16 cellular contexts compared by ENCODE assay signal in the genomic region with DNA sequence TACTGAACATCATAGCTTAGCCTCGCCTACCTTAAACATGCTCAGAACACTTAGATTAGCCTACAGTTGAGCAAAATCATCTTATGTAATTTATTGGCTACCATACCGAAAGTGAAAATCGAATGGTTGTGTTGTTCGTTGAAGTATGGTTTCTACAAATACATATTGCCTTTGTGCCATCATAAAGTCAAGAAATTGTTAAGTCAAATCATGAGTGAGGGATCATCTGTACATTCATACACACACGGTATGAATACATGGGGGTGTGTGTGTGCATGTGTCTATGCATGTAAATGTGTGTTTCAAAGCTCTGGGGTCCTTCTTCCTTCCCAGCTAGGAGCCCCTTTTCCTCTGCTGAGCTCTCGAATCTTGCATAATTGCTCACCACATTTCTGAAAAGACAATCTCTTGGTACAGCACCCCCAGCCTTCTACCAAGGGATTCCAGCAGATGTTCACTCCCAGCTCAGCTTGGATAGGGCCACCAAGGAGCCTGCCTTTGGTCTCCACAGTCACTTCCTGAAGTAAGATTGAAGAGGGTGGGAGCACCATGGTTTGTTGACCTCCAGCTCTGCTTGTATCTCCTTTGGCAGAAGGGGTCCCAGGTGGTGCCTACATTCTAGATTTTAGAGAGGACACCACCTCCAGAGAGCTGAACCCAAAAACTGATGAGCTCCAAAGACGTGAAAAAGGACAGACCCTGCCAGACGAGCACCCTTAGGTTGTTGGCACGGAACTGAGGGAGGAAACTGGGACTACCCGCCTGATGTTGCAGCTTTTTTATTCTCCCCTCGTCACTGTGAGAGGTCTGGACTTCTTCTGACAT.
A peak's percentile ranks its signal among the peaks of the same experiment; 100 is the strongest.
DNase-seq lines count a peak whose midpoint lies in the region; ATAC-seq and TF ChIP-seq lines count a peak whose summit lies in the region.
"Had no signal": no experiment of that assay in that cellular context is flagged by ENCODE, and none has a peak within 500 bp of the region (broad histone marks: within the 10 kb centered on the region; RNA-seq: fewer than 3 reads in every experiment).

No MANE protein-coding gene starts in this region.

- peaks cover 10 to 14% of the 10 kb centered on the region in 2 donors for H3K4me1 ChIP-seq in duodenal mucosa (ENCODE audit: control insufficient read depth in 1 of 2, insufficient read depth in 2 of 2, low read length in 2 of 2)

- H3K27me3 ChIP-seq in duodenal mucosa (ENCODE audit: control insufficient read depth in 1 of 2, insufficient read depth in 2 of 2, low read length in 2 of 2), result no peaks in the 10 kb centered on the region
- H3K27me3 ChIP-seq: spleen had no signal

- peaks cover 13% of the 10 kb centered on the region for H3K36me3 Mint-ChIP-seq in nephron (ENCODE audit: low read depth)

- peak overlapping the region in 2 of 3 experiments; percentile 4 to 48 for H3K4me3 Mint-ChIP-seq in nephron
- H3K4me3 Mint-ChIP-seq: naive thymus-derived CD4-positive, alpha-beta T cell had no signal

- no peak overlapping the region for H3K27ac ChIP-seq in duodenal mucosa (ENCODE audit: low read depth, low read length)

- H3K36me3 ChIP-seq in duodenal mucosa (ENCODE audit: control insufficient read depth in 1 of 2, insufficient read depth in 2 of 2, low read length in 2 of 2), result no peaks in the 10 kb centered on the region
- H3K36me3 ChIP-seq: spleen had no signal

- H3K27me3 Mint-ChIP-seq in nephron (ENCODE audit: low read depth), result no peaks in the 10 kb centered on the region

- peak overlapping the region; percentile 96 to 99 (median 97) for H3K27ac Mint-ChIP-seq in nephron
- H3K27ac Mint-ChIP-seq: naive thymus-derived CD4-positive, alpha-beta T cell had no signal

- H3K9ac ChIP-seq in duodenal mucosa (ENCODE audit: low read depth in 1 of 2, low read length in 2 of 2), result peak overlapping the region; percentile 6 to 40

- H3K4me1 Mint-ChIP-seq in nephron, result peaks cover 70% of the 10 kb centered on the region

- no peaks in the 10 kb centered on the region for H3K9me3 ChIP-seq in duodenal mucosa (ENCODE audit: control insufficient read depth in 1 of 2, low read length in 2 of 2)

- H3K4me3 ChIP-seq in AG10803 (ENCODE audit: low read length), result no peak overlapping the region
- peak overlapping the region; percentile 25 to 26 for H3K4me3 ChIP-seq in duodenal mucosa (ENCODE audit: low read depth in 1 of 2, low read length in 2 of 2)
- H3K4me3 ChIP-seq: K562, spleen had no signal

- peak; percentile 12 for ATAC-seq in HG02798 (IDR thresholded peaks at IDR 0.05; ENCODE audit: poor library complexity, unreplicated experiment)
- ATAC-seq in HG02588 (IDR thresholded peaks at IDR 0.05; ENCODE audit: unreplicated experiment), result no peak
- ATAC-seq: HCT116; K562; naive thymus-derived CD4-positive, alpha-beta T cell had no signal

- H3K9me3 Mint-ChIP-seq in nephron, result peaks cover 14% of the 10 kb centered on the region

- DNase-seq in AG10803 (ENCODE audit: low read depth), result peak; percentile 13
- no peak for DNase-seq in NCI-H526 (lab: John Stamatoyannopoulos, UW)
- no peak for DNase-seq in GDM1 (lab: John Stamatoyannopoulos, UW)
- DNase-seq in SW 1271 (lab: John Stamatoyannopoulos, UW), result no peak
- DNase-seq: activated CD4-positive, CD25-positive, alpha-beta regulatory T cell; activated T-cell treated with anti-CD3 and anti-CD28 coated beads, Interleukin-2, amount 50 U/mL, for 1 hour; amniotic stem cell; naive thymus-derived CD4-positive, alpha-beta T cell; NCI-H146; spleen had no signal

- TF ChIP-seq CTCF in AG10803 (conservative IDR thresholded peaks at IDR 0.05; ENCODE audit: low read length) (no peak), nephron (IDR thresholded peaks at IDR 0.05; ENCODE audit: unreplicated experiment in 3 of 3) (no peak)
